Comparison of ENCODE assay signal across 8 cellular contexts in the genomic region with DNA sequence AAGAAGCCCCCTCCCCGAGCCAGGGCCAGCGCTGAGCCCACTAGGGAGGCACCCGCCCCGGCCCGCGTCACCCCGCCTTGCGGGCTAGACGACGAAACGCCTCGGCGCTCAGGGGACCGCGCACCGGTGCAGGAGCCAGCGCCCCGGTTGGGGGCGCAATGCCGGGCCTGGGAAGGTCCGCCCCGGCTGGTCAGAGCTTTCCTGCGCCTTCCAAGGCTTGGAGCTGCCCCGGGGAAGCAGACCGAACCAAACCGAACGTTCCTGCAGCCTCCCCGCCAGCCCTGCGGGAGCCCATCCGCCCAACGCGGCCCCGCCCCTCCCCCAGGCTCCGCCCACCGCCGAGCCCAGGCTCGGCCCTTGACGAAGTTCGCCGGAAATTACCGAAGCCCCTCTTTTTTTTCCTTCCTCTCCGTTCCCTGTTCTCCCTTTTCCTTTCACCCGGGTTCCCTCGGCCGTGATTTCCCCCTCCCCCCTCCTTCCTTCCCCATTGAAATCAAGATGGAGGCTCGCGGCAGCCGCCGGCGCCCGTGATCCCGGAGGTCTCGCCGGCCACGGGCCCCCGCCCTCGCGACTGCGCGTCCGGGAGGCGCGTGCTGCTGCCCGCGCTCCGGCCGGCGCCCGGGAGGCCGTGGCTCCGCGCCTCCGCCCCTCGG. TPM values are rescaled to one million over a fixed set of nuclear protein-coding genes. Genes with fewer than 3 reads are reported as not detected.
DNase-seq lines count a peak whose midpoint lies in the region; ATAC-seq, FAIRE-seq and TF ChIP-seq lines count a peak whose summit lies in the region.

A gene (plus strand): TSS at position 487 of the 653 bp plus-strand sequence. CDS start 384 bp downstream, outside the sequence.

- H3K27ac Mint-ChIP-seq in activated naive CD8-positive, alpha-beta T cell, result no peak within 1 kb of the TSS
- H3K27ac Mint-ChIP-seq in osteocyte (ENCODE audit: unreplicated experiment), result peak within 1 kb of the TSS; percentile 93

- peak within 1 kb of the TSS; percentile 90 to 99 for H3K27ac ChIP-seq in thoracic aorta

- H3K36me3 Mint-ChIP-seq in activated naive CD8-positive, alpha-beta T cell, result no peaks in the 10 kb centered on the region
- H3K36me3 Mint-ChIP-seq in osteocyte (ENCODE audit: unreplicated experiment), result no peaks in the 10 kb centered on the region

- ATAC-seq in thoracic aorta (ENCODE audit: insufficient number of reproducible peaks, low FRiP score, low read depth), result peak; percentile 83

- H3K9me3 ChIP-seq in ES-I3 (ENCODE audit: control insufficient read depth, insufficient read depth, low read length), result no peaks in the 10 kb centered on the region
- H3K9me3 ChIP-seq in thoracic aorta, result no peaks in the 10 kb centered on the region

- peak within 1 kb of the TSS; percentile 90 for H3K9ac ChIP-seq in ES-I3 (ENCODE audit: low read depth, low read length)

- peak; percentile 43 for FAIRE-seq in H54 (lab: Jason Lieb, UNC)

- H3K9me3 Mint-ChIP-seq in activated naive CD8-positive, alpha-beta T cell (ENCODE audit: low read depth), result no peaks in the 10 kb centered on the region
- no peaks in the 10 kb centered on the region for H3K9me3 Mint-ChIP-seq in osteocyte (ENCODE audit: unreplicated experiment)

- no peaks in the 10 kb centered on the region for H3K36me3 ChIP-seq in ES-I3 (ENCODE audit: insufficient read depth, low read length)
- no peaks in the 10 kb centered on the region for H3K36me3 ChIP-seq in thoracic aorta

- peaks cover 14% of the 10 kb centered on the region for H3K4me1 Mint-ChIP-seq in activated naive CD8-positive, alpha-beta T cell (ENCODE audit: low read depth)
- H3K4me1 Mint-ChIP-seq in osteocyte (ENCODE audit: unreplicated experiment), result peaks cover 37% of the 10 kb centered on the region

- peak; percentile 96 for DNase-seq in H54 (ENCODE audit: insufficient read length, low spot score)
- peak; percentile 92 for DNase-seq in M059J (ENCODE audit: low read depth)
- DNase-seq in SK-N-DZ (ENCODE audit: low spot score), result peak; percentile 89
- peak; percentile 65 to 97 (median 92) for DNase-seq in head of caudate nucleus
- DNase-seq in osteocyte (ENCODE audit: extremely low spot score, unreplicated experiment), result peak; percentile 99
- peak; percentile 71 for DNase-seq in thoracic aorta (ENCODE audit: low spot score)

- H3K4me3 ChIP-seq in thoracic aorta, result peak within 1 kb of the TSS; percentile 97

- H3K4me3 Mint-ChIP-seq in activated naive CD8-positive, alpha-beta T cell, result peak within 1 kb of the TSS; percentile 83
- peak within 1 kb of the TSS; percentile 81 for H3K4me3 Mint-ChIP-seq in osteocyte (ENCODE audit: unreplicated experiment)

- H3K4me1 ChIP-seq in ES-I3 (ENCODE audit: insufficient read depth, low read length), result peaks cover 22% of the 10 kb centered on the region
- peaks cover 23 to 35% of the 10 kb centered on the region in 2 donors for H3K4me1 ChIP-seq in thoracic aorta (ENCODE audit: control insufficient read depth in 1 of 2, low read depth in 2 of 2)

- TF ChIP-seq POLR2A in H54 (IDR thresholded peaks at IDR 0.05; ENCODE audit: low read depth, low read length), result peak; percentile 54

- intact Hi-C loops in head of caudate nucleus (cut with DNase I), result loop anchor here (2.0 to 10.0 kb wide), 2 partner anchors 132 to 522 kb away; a partner anchor contains a TSS

- peaks cover 30% of the 10 kb centered on the region for H3K27me3 Mint-ChIP-seq in activated naive CD8-positive, alpha-beta T cell
- no peaks in the 10 kb centered on the region for H3K27me3 Mint-ChIP-seq in osteocyte (ENCODE audit: unreplicated experiment)

- TF ChIP-seq CTCF in osteocyte (IDR thresholded peaks at IDR 0.05) (peak; percentile 73), thoracic aorta (IDR thresholded peaks at IDR 0.05) (peak; percentile 48)

- no peaks in the 10 kb centered on the region for H3K27me3 ChIP-seq in thoracic aorta (replicated peaks; ENCODE audit: insufficient read depth)

RNA-seq across cellular contexts. Expression of the gene that starts here (rescaled TPM):
- 55.8 and 116 TPM in 2 replicates for total RNA-seq in M059J (2014; rRNA removed; shearing (Covaris generic))
- polyA plus RNA-seq in SK-N-DZ (2014; cell fraction: cytosol; rRNA removed), result 28.7 and 32.3 TPM in 2 replicates
- 56.3 and 115 TPM in 2 replicates for polyA plus RNA-seq in SK-N-DZ (2014; cell fraction: nucleus; rRNA removed)
- total RNA-seq in osteocyte (336 and 341 TPM in 2 replicates), thoracic aorta (100 to 1,000 TPM; 219 to 300 TPM)

Comparison
In these comparisons a context has a peak if more than half of its experiments do, and no peak if none do; other contexts are left out.
1. Peak in every context shown above with its lines: DNase-seq, ATAC-seq, H3K4me3 ChIP-seq and H3K27ac ChIP-seq.